8 cellular contexts compared by ENCODE assay signal in genomic region chr7:139645572-139646523, GRCh38.
DNase-seq lines count a peak whose midpoint lies in the region; ATAC-seq, FAIRE-seq and TF ChIP-seq lines count a peak whose summit lies in the region.

No MANE protein-coding gene starts in this region.

- no peak overlapping the region for H3K4me3 ChIP-seq in astrocyte of the cerebellum (ENCODE audit: low read depth, low read length)
- H3K4me3 ChIP-seq in hepatocyte: no peak overlapping the region
- no peak overlapping the region for H3K4me3 ChIP-seq in gastrocnemius medialis

- H2AFZ ChIP-seq in hepatocyte: no peak overlapping the region

- H3K36me3 ChIP-seq in hepatocyte (replicated peaks; ENCODE audit: insufficient read depth, low read depth) (no peaks in the 10 kb centered on the region), gastrocnemius medialis (no peaks in the 10 kb centered on the region)

- intact Hi-C loops in gastrocnemius medialis (cut with DNase I; ENCODE audit: low total_unique reads): loop anchor here (1.0 to 5.0 kb wide), 4 partner anchors 86 to 356 kb away; no protein-coding TSS in a partner anchor

- in situ Hi-C loops in astrocyte of the cerebellum (cut with HindIII; ENCODE audit: low sequenced_read_pairs) (no loop called here), gastrocnemius medialis (cut with MboI; ENCODE audit: low sequenced_read_pairs in 4 of 4) (loop anchor here (5.0 to 10.0 kb wide), 5 partner anchors 119 to 359 kb away; partner anchors contain the start of genes TBXAS1 (in 3 of the 4) and HIPK2 (in 1 of the 4))

- peaks cover 60% of the 10 kb centered on the region for H3K79me2 ChIP-seq in hepatocyte

- DNase-seq in GM12891 (ENCODE audit: insufficient read length, low spot score) (no peak), NCI-H2029 (lab: John Stamatoyannopoulos, UW) (peak; percentile 80), T-helper 22 cell (ENCODE audit: low read depth) (peak; percentile 45), astrocyte of the cerebellum (ENCODE audit: low read depth) (peak; percentile 79), hepatocyte (ENCODE audit: low spot score) (peak; percentile 91), gastrocnemius medialis (peak; percentile 72 to 80)

- WGBS in hepatocyte (ENCODE audit: low lambda C conversion rate, missing lambda C conversion rate): 58% methylated on average over 19 of the region's 19 CpGs

- peak; percentile 75 to 89 for ATAC-seq in gastrocnemius medialis
- no peak for ATAC-seq in GM21423 (IDR thresholded peaks at IDR 0.05; ENCODE audit: unreplicated experiment)
- no peak for ATAC-seq in GM19324 (IDR thresholded peaks at IDR 0.05; ENCODE audit: low FRiP score, unreplicated experiment)

- FAIRE-seq in GM12891 (lab: Jason Lieb, UNC): peak; percentile 28

- H3K4me1 ChIP-seq in hepatocyte (ENCODE audit: insufficient read depth) (peaks cover 16% of the 10 kb centered on the region), gastrocnemius medialis (peaks cover 23 to 31% of the 10 kb centered on the region in 2 donors)

- H3K9me3 ChIP-seq in hepatocyte (ENCODE audit: low read depth) (no peaks in the 10 kb centered on the region), gastrocnemius medialis (no peaks in the 10 kb centered on the region)

- no peaks in the 10 kb centered on the region for H3K9me2 ChIP-seq in hepatocyte (replicated peaks; ENCODE audit: insufficient read depth)

- peak; percentile 91 for TF ChIP-seq CTCF in astrocyte of the cerebellum (IDR thresholded peaks at IDR 0.05; ENCODE audit: low read depth, low read length, missing control alignments)
- TF ChIP-seq CTCF in hepatocyte (IDR thresholded peaks at IDR 0.05; ENCODE audit: poor library complexity): peak; percentile 89
- peak; percentile 87 to 94 (median 93) for TF ChIP-seq CTCF in gastrocnemius medialis (IDR thresholded peaks at IDR 0.05 in 4 of 5, conservative IDR thresholded peaks at IDR 0.05 in 1 of 5)

- no peaks in the 10 kb centered on the region for H4K20me1 ChIP-seq in hepatocyte (ENCODE audit: insufficient read depth, poor library complexity, severe bottlenecking)

- H3K4me2 ChIP-seq in hepatocyte: no peak overlapping the region

- H3K27me3 ChIP-seq in hepatocyte: no peaks in the 10 kb centered on the region
- H3K27me3 ChIP-seq in gastrocnemius medialis: no peaks in the 10 kb centered on the region

- TF ChIP-seq POLR2A in GM12891 (IDR thresholded peaks at IDR 0.05; ENCODE audit: low read depth, low read length) (no peak), gastrocnemius medialis (IDR thresholded peaks at IDR 0.05) (no peak)

- H3K27ac ChIP-seq in hepatocyte (no peak overlapping the region), gastrocnemius medialis (peak overlapping the region in 3 of 4 donors; percentile 72 to 78 (median 77))

TF ChIP-seq in GM12891, 5 proteins besides CTCF, POLR2A, EP300 and RAD21:
- TF ChIP-seq POLR2AphosphoS5 (IDR thresholded peaks at IDR 0.05; ENCODE audit: low read depth, low read length) (no peak), PAX5 (IDR thresholded peaks at IDR 0.05; ENCODE audit: insufficient read depth, low read length, severe bottlenecking) (no peak), TAF1 (IDR thresholded peaks at IDR 0.05; ENCODE audit: low read depth, low read length) (no peak), POU2F2 (IDR thresholded peaks at IDR 0.05; ENCODE audit: low read depth, low read length) (no peak), SPI1 (IDR thresholded peaks at IDR 0.05; ENCODE audit: low read depth, low read length) (no peak)
TF ChIP-seq in GM12891: peak in this region for 0.

Comparison
In these comparisons a context has a peak if more than half of its experiments do, and no peak if none do; other contexts are left out.
1. ATAC-seq: peak in gastrocnemius medialis (2 of 2); none in GM21423 (single experiment) and GM19324 (single experiment).
2. Peak in every context shown above with its lines, with median percentiles within 50 percentile points of each other: CTCF ChIP-seq.